8 cellular contexts compared by ENCODE assay signal in genomic region chr19:33301011-33301899, GRCh38. TPM values are rescaled to one million over a fixed set of nuclear protein-coding genes. Genes with fewer than 3 reads are reported as not detected.
A peak's percentile ranks its signal among the peaks of the same experiment; 100 is the strongest.
DNase-seq lines count a peak whose midpoint lies in the region; ATAC-seq and TF ChIP-seq lines count a peak whose summit lies in the region.

No MANE protein-coding gene starts in this region.

- peak overlapping the region; percentile 68 for H3K4me3 ChIP-seq in A673 (ENCODE audit: low read depth, low read length, poor library complexity, severe bottlenecking)
- H3K4me3 ChIP-seq in HEK293 (ENCODE audit: low read depth, low read length): no peak overlapping the region; the same call in 1 of the 2 replicates

- intact Hi-C loops in A673 (cut with micrococcal nuclease; ENCODE audit: unreplicated experiment): no loop called here
- intact Hi-C loops in natural killer cell (cut with micrococcal nuclease): no loop called here

- POLR2A ChIA-PET in A673 (lab: Charles Lee; ENCODE audit: low non-redundant PET) (no interaction called here), HEK293 (lab: Yijun Ruan, JAX) (interaction anchor here (0.9 to 2.3 kb wide), 8 partner anchors 8 to 76 kb away, joined by 3 to 25 read pairs (median 5); partner anchors contain the start of gene CEBPG)

- H3K9me3 ChIP-seq in A673 (ENCODE audit: low read depth, low read length, poor library complexity, severe bottlenecking) (no peaks in the 10 kb centered on the region), HEK293 (ENCODE audit: control insufficient read depth, insufficient read depth, low read depth, low read length) (no peaks in the 10 kb centered on the region)

- CTCF ChIA-PET in A673 (lab: Charles Lee) (no interaction called here), HEK293 (lab: Yijun Ruan, JAX) (interaction anchor here (0.5 to 5.4 kb wide), 7 partner anchors 26 to 470 kb away, joined by 3 to 28 read pairs (median 4); no protein-coding TSS in a partner anchor)

- H3K27me3 Mint-ChIP-seq in endothelial cell (ENCODE audit: unreplicated experiment) (peaks cover 16% of the 10 kb centered on the region), natural killer cell (ENCODE audit: low read depth in 2 of 2) (peaks cover 0 to 17% of the 10 kb centered on the region in 2 donors)

- H3K27me3 ChIP-seq in A673 (replicated peaks; ENCODE audit: insufficient read depth, low read depth, low read length, poor library complexity): peaks cover 34% of the 10 kb centered on the region

- H3K4me1 Mint-ChIP-seq in endothelial cell (ENCODE audit: unreplicated experiment) (no peaks in the 10 kb centered on the region), natural killer cell (peaks cover 8 to 20% of the 10 kb centered on the region in 2 donors)

- TF ChIP-seq CTCF in A673 (conservative IDR thresholded peaks at IDR 0.05; ENCODE audit: low read depth, low read length): no peak
- no peak for TF ChIP-seq CTCF in HEK293 (tag by site-specific recombination; IDR thresholded peaks at IDR 0.05)
- TF ChIP-seq CTCF in endothelial cell (IDR thresholded peaks at IDR 0.05; ENCODE audit: unreplicated experiment): no peak
- TF ChIP-seq CTCF in natural killer cell (IDR thresholded peaks at IDR 0.05): no peak

- no TSS peak for BruUV-seq in A673 (replicated peaks; lab: Mats Ljungman, UMichigan)

- no peak overlapping the region for H3K27ac Mint-ChIP-seq in endothelial cell (ENCODE audit: unreplicated experiment)
- no peak overlapping the region for H3K27ac Mint-ChIP-seq in natural killer cell

- H3K36me3 ChIP-seq in A673 (ENCODE audit: insufficient read depth, low read length, poor library complexity, severe bottlenecking) (no peaks in the 10 kb centered on the region), HEK293 (ENCODE audit: control insufficient read depth in 2 of 2, insufficient read depth in 1 of 2, low read length in 2 of 2) (no peaks in the 10 kb centered on the region)

- no peak overlapping the region for H3K27ac ChIP-seq in A673 (ENCODE audit: low read depth, low read length, poor library complexity, severe bottlenecking)
- H3K27ac ChIP-seq in HEK293 (ENCODE audit: extremely low read depth, low read depth, low read length): peak overlapping the region; percentile 98; the same call in 1 of the 2 replicates

- H3K4me1 ChIP-seq in A673 (ENCODE audit: insufficient read depth, low read length, poor library complexity, severe bottlenecking) (no peaks in the 10 kb centered on the region), HEK293 (ENCODE audit: control insufficient read depth, insufficient read depth, low read length) (peaks cover 68% of the 10 kb centered on the region)

- DNase-seq in A673 (ENCODE audit: low spot score) (no peak), endothelial cell (ENCODE audit: low spot score) (peak; percentile 18), natural killer cell (no peak), HT-29 (ENCODE audit: low spot score) (no peak), T-helper 2 cell (no peak), SHP77 treated with DMSO at 0.1 percent for 48 hours (lab: John Stamatoyannopoulos, UW) (no peak)

- no peaks in the 10 kb centered on the region for H3K9me3 Mint-ChIP-seq in endothelial cell (ENCODE audit: unreplicated experiment)
- H3K9me3 Mint-ChIP-seq in natural killer cell: no peaks in the 10 kb centered on the region

- H3K4me3 Mint-ChIP-seq in endothelial cell (ENCODE audit: unreplicated experiment) (no peak overlapping the region), natural killer cell (peak overlapping the region; percentile 49)

- no peak for ATAC-seq in natural killer cell
- no peak for ATAC-seq in HG02763 (IDR thresholded peaks at IDR 0.05; ENCODE audit: unreplicated experiment)

- no peaks in the 10 kb centered on the region for H3K36me3 Mint-ChIP-seq in endothelial cell (ENCODE audit: low read depth, unreplicated experiment)
- no peaks in the 10 kb centered on the region for H3K36me3 Mint-ChIP-seq in natural killer cell

TF ChIP-seq in HEK293, 187 proteins besides CTCF, POLR2A, EP300 and RAD21:
- TF ChIP-seq ZNF274 (IDR thresholded peaks at IDR 0.05; ENCODE audit: low read length): no peak
- no peak for TF ChIP-seq ZNF274 (tag by site-specific recombination; IDR thresholded peaks at IDR 0.05; ENCODE audit: borderline replicate concordance)
- TF ChIP-seq ZNF311 (tag by site-specific recombination; IDR thresholded peaks at IDR 0.05; ENCODE audit: borderline replicate concordance): 0 out of 2 replicates have a peak, but pooled peaks have one; percentile 50
- peak; percentile 76; the same call in 1 of the 2 replicates for TF ChIP-seq BCL11B (tag by site-specific recombination; IDR thresholded peaks at IDR 0.05; ENCODE audit: low read depth)
- TF ChIP-seq ZNF121 (tag by site-specific recombination; IDR thresholded peaks at IDR 0.05): no peak
- no peak for TF ChIP-seq ZNF114 (tag by site-specific recombination; IDR thresholded peaks at IDR 0.05)
- no peak for TF ChIP-seq ZNF585B (tag by site-specific recombination; IDR thresholded peaks at IDR 0.05)
- TF ChIP-seq YY2 (tag by site-specific recombination; IDR thresholded peaks at IDR 0.05): no peak
- TF ChIP-seq ZNF747 (tag by site-specific recombination; IDR thresholded peaks at IDR 0.05): no peak
- no peak for TF ChIP-seq ZNF350 (tag by site-specific recombination; IDR thresholded peaks at IDR 0.05)
- TF ChIP-seq KLF7 (tag by site-specific recombination; IDR thresholded peaks at IDR 0.05; ENCODE audit: borderline replicate concordance): 0 out of 2 replicates have a peak, but pooled peaks have one; percentile 30
- TF ChIP-seq, protein P1, sequence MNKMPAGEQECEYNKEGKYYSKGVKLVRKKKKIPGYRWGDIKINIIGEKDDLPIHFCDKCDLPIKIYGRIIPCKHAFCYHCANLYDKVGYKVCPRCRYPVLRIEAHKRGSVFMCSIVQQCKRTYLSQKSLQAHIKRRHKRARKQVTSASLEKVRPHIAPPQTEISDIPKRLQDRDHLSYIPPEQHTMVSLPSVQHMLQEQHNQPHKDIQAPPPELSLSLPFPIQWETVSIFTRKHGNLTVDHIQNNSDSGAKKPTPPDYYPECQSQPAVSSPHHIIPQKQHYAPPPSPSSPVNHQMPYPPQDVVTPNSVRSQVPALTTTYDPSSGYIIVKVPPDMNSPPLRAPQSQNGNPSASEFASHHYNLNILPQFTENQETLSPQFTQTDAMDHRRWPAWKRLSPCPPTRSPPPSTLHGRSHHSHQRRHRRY (tag by site-specific recombination; IDR thresholded peaks at IDR 0.05): peak; percentile 93
- TF ChIP-seq ZNF169 (tag by site-specific recombination; IDR thresholded peaks at IDR 0.05): 0 out of 2 replicates have a peak, but pooled peaks have one; percentile 49
- no peak; the same call in 1 of the 2 replicates for TF ChIP-seq KLF8 (tag by site-specific recombination; IDR thresholded peaks at IDR 0.05)
- no peak for TF ChIP-seq ZNF223 (tag by site-specific recombination; IDR thresholded peaks at IDR 0.05)
- peak; percentile 21; the same call in 1 of the 2 replicates for TF ChIP-seq ZNF785 (tag by site-specific recombination; IDR thresholded peaks at IDR 0.05)
- no peak for TF ChIP-seq ZNF621 (tag by site-specific recombination; IDR thresholded peaks at IDR 0.05)
- TF ChIP-seq, protein P2, sequence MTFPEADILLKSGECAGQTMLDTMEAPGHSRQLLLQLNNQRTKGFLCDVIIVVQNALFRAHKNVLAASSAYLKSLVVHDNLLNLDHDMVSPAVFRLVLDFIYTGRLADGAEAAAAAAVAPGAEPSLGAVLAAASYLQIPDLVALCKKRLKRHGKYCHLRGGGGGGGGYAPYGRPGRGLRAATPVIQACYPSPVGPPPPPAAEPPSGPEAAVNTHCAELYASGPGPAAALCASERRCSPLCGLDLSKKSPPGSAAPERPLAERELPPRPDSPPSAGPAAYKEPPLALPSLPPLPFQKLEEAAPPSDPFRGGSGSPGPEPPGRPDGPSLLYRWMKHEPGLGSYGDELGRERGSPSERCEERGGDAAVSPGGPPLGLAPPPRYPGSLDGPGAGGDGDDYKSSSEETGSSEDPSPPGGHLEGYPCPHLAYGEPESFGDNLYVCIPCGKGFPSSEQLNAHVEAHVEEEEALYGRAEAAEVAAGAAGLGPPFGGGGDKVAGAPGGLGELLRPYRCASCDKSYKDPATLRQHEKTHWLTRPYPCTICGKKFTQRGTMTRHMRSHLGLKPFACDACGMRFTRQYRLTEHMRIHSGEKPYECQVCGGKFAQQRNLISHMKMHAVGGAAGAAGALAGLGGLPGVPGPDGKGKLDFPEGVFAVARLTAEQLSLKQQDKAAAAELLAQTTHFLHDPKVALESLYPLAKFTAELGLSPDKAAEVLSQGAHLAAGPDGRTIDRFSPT (tag by site-specific recombination; IDR thresholded peaks at IDR 0.05): 0 out of 2 replicates have a peak, but pooled peaks have one; percentile 20
- peak; percentile 10; the same call in 1 of the 2 replicates for TF ChIP-seq ZNF600 (tag by site-specific recombination; IDR thresholded peaks at IDR 0.05)
- TF ChIP-seq, protein P3, sequence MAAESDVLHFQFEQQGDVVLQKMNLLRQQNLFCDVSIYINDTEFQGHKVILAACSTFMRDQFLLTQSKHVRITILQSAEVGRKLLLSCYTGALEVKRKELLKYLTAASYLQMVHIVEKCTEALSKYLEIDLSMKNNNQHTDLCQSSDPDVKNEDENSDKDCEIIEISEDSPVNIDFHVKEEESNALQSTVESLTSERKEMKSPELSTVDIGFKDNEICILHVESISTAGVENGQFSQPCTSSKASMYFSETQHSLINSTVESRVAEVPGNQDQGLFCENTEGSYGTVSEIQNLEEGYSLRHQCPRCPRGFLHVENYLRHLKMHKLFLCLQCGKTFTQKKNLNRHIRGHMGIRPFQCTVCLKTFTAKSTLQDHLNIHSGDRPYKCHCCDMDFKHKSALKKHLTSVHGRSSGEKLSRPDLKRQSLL (tag by site-specific recombination; IDR thresholded peaks at IDR 0.05): peak; percentile 47; the same call in 1 of the 2 replicates
- peak; percentile 52; the same call in 1 of the 2 replicates for TF ChIP-seq ZNF837 (tag by site-specific recombination; IDR thresholded peaks at IDR 0.05)
- 0 out of 2 replicates have a peak, but pooled peaks have one; percentile 43 for TF ChIP-seq ZBTB7A (tag by site-specific recombination; IDR thresholded peaks at IDR 0.05; ENCODE audit: low read depth)
- TF ChIP-seq ZNF510 (tag by site-specific recombination; IDR thresholded peaks at IDR 0.05; ENCODE audit: insufficient replicate concordance): no peak
- TF ChIP-seq ZNF2 (tag by site-specific recombination; IDR thresholded peaks at IDR 0.05): peak; percentile 82
- no peak for TF ChIP-seq ZNF501 (tag by site-specific recombination; IDR thresholded peaks at IDR 0.05)
- TF ChIP-seq SP2 (tag by site-specific recombination; IDR thresholded peaks at IDR 0.05): no peak

RNA-seq across cellular contexts. Expression of gene CEBPA, which starts 1.1 kb away (rescaled TPM):
- total RNA-seq in A673 (2021) (1.4 TPM in 2 replicates), endothelial cell (ENCODE audit: unreplicated experiment) (0.59 TPM), natural killer cell (10 to 100 TPM in 1 of 3 donors, 1 to 10 TPM in 2; 7.6 to 19.5 (median 8.2) TPM)
- total RNA-seq in HT-29 (2014; rRNA removed; shearing (Covaris generic)): 16.9 and 21.3 TPM in 2 replicates
